Comparison of ENCODE assay signal across 20 cellular contexts in genomic region chr15:101209285-101209821, GRCh38. TPM values are rescaled to one million over a fixed set of nuclear protein-coding genes. Genes with fewer than 3 reads are reported as not detected.
DNase-seq lines count a peak whose midpoint lies in the region; ATAC-seq, FAIRE-seq and TF ChIP-seq lines count a peak whose summit lies in the region.
"Had no signal": no experiment of that assay in that cellular context is flagged by ENCODE, and none has a peak within 500 bp of the region (broad histone marks: within the 10 kb centered on the region; RNA-seq: fewer than 3 reads in every experiment).

No MANE protein-coding gene starts in this region.

- H3K9ac ChIP-seq in SK-N-SH (peak overlapping the region; percentile 2; the same call in 1 of the 2 replicates), GM12878 (ENCODE audit: control insufficient read depth, insufficient read depth, low read length) (no peak overlapping the region), mesenchymal stem cell (ENCODE audit: low read length) (peak overlapping the region; percentile 60)

- no peak; the same call in 1 of the 3 replicates for ATAC-seq in SK-N-SH treated with all-trans-retinoic acid at 6 μM for 48 hours
- ATAC-seq in GM12878 = no peak
- ATAC-seq in HG03025 (IDR thresholded peaks at IDR 0.05; ENCODE audit: low FRiP score, unreplicated experiment) = no peak
- ATAC-seq: left cardiac atrium; stimulated activated naive CD8-positive, alpha-beta T cell treated with anti-CD3 and anti-CD28 coated beads, Interleukin-15, Interleukin-2, amounts not matched to agents 100 U/mL and 50 U/mL, for 24 hours had no signal

- no peaks in the 10 kb centered on the region for H3K27me3 Mint-ChIP-seq in CD14-positive monocyte (ENCODE audit: low read depth in 3 of 3)

- no peak overlapping the region for H3K23ac ChIP-seq in mesenchymal stem cell (ENCODE audit: low read length in 2 of 2)

- H3K79me1 ChIP-seq in mesenchymal stem cell (replicated peaks; ENCODE audit: low read length, poor library complexity, severe bottlenecking) = no peaks in the 10 kb centered on the region

- H3F3A ChIP-seq in SK-N-SH (replicated peaks; ENCODE audit: insufficient read depth) = peaks cover 7% of the 10 kb centered on the region

- H4K8ac ChIP-seq in mesenchymal stem cell (ENCODE audit: low read length) = no peak overlapping the region

- POLR2A ChIA-PET in SK-N-SH (lab: Yijun Ruan, JAX) = no interaction called here
- POLR2A ChIA-PET in GM12878 (lab: Charles Lee) = no interaction called here

- no peak overlapping the region for H2AK5ac ChIP-seq in mesenchymal stem cell (ENCODE audit: low read length, severe bottlenecking)

- no peak overlapping the region for H3K14ac ChIP-seq in mesenchymal stem cell (ENCODE audit: low read length in 2 of 2)

- SMC1A ChIA-PET in GM12878 (lab: Charles Lee; ENCODE audit: uncharacterized antibody, unreplicated experiment) = interaction anchor here (1.0 to 2.4 kb wide), 4 partner anchors 21 to 1874 kb away, joined by 3 to 10 read pairs (median 4); no protein-coding TSS in a partner anchor

- H3K27ac ChIP-seq in SK-N-SH (ENCODE audit: low read depth in 2 of 2, low read length in 1 of 2) (peak overlapping the region in 1 of 2 experiments; percentile 53; a peak in 2 of 4 replicates), GM12878 (ENCODE audit: control insufficient read depth, insufficient read depth) (peak overlapping the region; percentile 55; the same call in 1 of the 2 replicates), mesenchymal stem cell (ENCODE audit: low read length, poor library complexity, severe bottlenecking) (no peak overlapping the region)
- H3K27ac ChIP-seq: SJCRH30 had no signal

- peaks cover 23 to 25% of the 10 kb centered on the region in 2 donors for H3K36me3 Mint-ChIP-seq in CD14-positive monocyte

- intact Hi-C loops in CD14-positive monocyte (cut with micrococcal nuclease) (loop anchor here in 1 of 2 donors (5.0 kb wide), 1 partner anchor 82 kb away; no protein-coding TSS in a partner anchor), GM12878 (cut with micrococcal nuclease; ENCODE audit: unreplicated experiment) (no loop called here)

- H2BK120ac ChIP-seq in mesenchymal stem cell (ENCODE audit: low read depth, low read length) = no peak overlapping the region

- 0 out of 2 replicates have a peak overlapping the region, but pooled peaks have one; percentile 48 for H3K4me2 ChIP-seq in SK-N-SH
- H3K4me2 ChIP-seq in GM12878 (ENCODE audit: control insufficient read depth, insufficient read depth) = peak overlapping the region; percentile 54
- H3K4me2 ChIP-seq in mesenchymal stem cell (ENCODE audit: low read length, poor library complexity, severe bottlenecking) = no peak overlapping the region

- peaks cover 89% of the 10 kb centered on the region for H3K4me1 Mint-ChIP-seq in CD14-positive monocyte

- H4K20me1 ChIP-seq in SK-N-SH (ENCODE audit: insufficient read depth) (peaks cover 76% of the 10 kb centered on the region), GM12878 (ENCODE audit: control insufficient read depth, insufficient read depth) (no peaks in the 10 kb centered on the region)

- H2BK15ac ChIP-seq in mesenchymal stem cell (ENCODE audit: low read depth, poor library complexity, severe bottlenecking) = no peak overlapping the region

- peak overlapping the region; percentile 97 to 100 (median 99) for H3K27ac Mint-ChIP-seq in CD14-positive monocyte

- TF ChIP-seq CTCF in SK-N-SH (IDR thresholded peaks at IDR 0.05) = no peak
- no peak for TF ChIP-seq CTCF in CD14-positive monocyte (IDR thresholded peaks at IDR 0.05)
- no peak for TF ChIP-seq CTCF in GM12878 (IDR thresholded peaks at IDR 0.05 in 2 of 3, conservative IDR thresholded peaks at IDR 0.05 in 1 of 3; ENCODE audit: control insufficient read depth in 2 of 3, extremely low read depth in 1 of 3, insufficient read depth in 1 of 3, low read depth in 3 of 3, low read length in 3 of 3)

- RAD21 ChIA-PET in GM12878 (lab: Charles Lee; ENCODE audit: unreplicated experiment) = interaction anchor here (0.7 to 2.7 kb wide), 3 partner anchors 21 to 51 kb away, joined by 3 to 18 read pairs (median 3); no protein-coding TSS in a partner anchor

- H3K36me3 ChIP-seq in SK-N-SH (replicated peaks in 1 of 2; ENCODE audit: control insufficient read depth in 1 of 2, insufficient read depth in 2 of 2, low read length in 1 of 2) (no peaks in the 10 kb centered on the region), GM12878 (ENCODE audit: control insufficient read depth in 2 of 2, insufficient read depth in 2 of 2, low read length in 1 of 2) (peaks cover 3 to 4% of the 10 kb centered on the region in 2 experiments; a peak in 3 of 4 replicates), mesenchymal stem cell (ENCODE audit: control insufficient read depth in 1 of 2, insufficient read depth in 2 of 2, low read depth in 1 of 2, low read length in 2 of 2) (peaks cover 3 to 9% of the 10 kb centered on the region in 2 experiments)

- peaks cover 25% of the 10 kb centered on the region in 2 experiments for H3K4me1 ChIP-seq in SK-N-SH (ENCODE audit: control insufficient read depth in 1 of 2, insufficient read depth in 2 of 2, low read depth in 1 of 2, low read length in 1 of 2)
- H3K4me1 ChIP-seq in GM12878 (ENCODE audit: control insufficient read depth, insufficient read depth, low read length) = peaks cover 9% of the 10 kb centered on the region; the same call in 1 of the 2 replicates
- peaks cover 5% of the 10 kb centered on the region for H3K4me1 ChIP-seq in mesenchymal stem cell (ENCODE audit: control insufficient read depth, insufficient read depth, low read depth, low read length)

- peaks cover 100% of the 10 kb centered on the region for H3K79me2 ChIP-seq in SK-N-SH (ENCODE audit: insufficient read depth)
- peaks cover 79% of the 10 kb centered on the region for H3K79me2 ChIP-seq in GM12878 (ENCODE audit: control insufficient read depth, insufficient read depth, low read length)

- no peak overlapping the region for H3K4me3 Mint-ChIP-seq in CD14-positive monocyte

- no peak overlapping the region for H4K91ac ChIP-seq in mesenchymal stem cell (ENCODE audit: low read length)

- H2AFZ ChIP-seq in SK-N-SH (ENCODE audit: low read depth) = no peak overlapping the region
- no peak overlapping the region for H2AFZ ChIP-seq in GM12878 (ENCODE audit: control insufficient read depth, low read depth, low read length)
- no peak overlapping the region for H2AFZ ChIP-seq in mesenchymal stem cell (ENCODE audit: low read depth, low read length)

- no peak for FAIRE-seq in GM12878 (lab: Jason Lieb, UNC)
- FAIRE-seq: GM19239, urothelium cell line had no signal

- H3K9me3 Mint-ChIP-seq in CD14-positive monocyte = peaks cover 0 to 6% (median 0%) of the 10 kb centered on the region in 7 donors

- no peak for TF ChIP-seq POLR2A in GM12878 (IDR thresholded peaks at IDR 0.05; ENCODE audit: low read depth, low read length)

- H3K18ac ChIP-seq in mesenchymal stem cell (ENCODE audit: low read depth in 1 of 2, low read length in 2 of 2) = no peak overlapping the region

- no peak overlapping the region for H2BK5ac ChIP-seq in mesenchymal stem cell (ENCODE audit: low read depth, low read length, poor library complexity, severe bottlenecking)

- no peaks in the 10 kb centered on the region for H3K27me3 ChIP-seq in SK-N-SH (ENCODE audit: insufficient read depth)
- no peaks in the 10 kb centered on the region for H3K27me3 ChIP-seq in GM12878 (replicated peaks in 1 of 2; ENCODE audit: control insufficient read depth in 2 of 2, insufficient read depth in 2 of 2, low read length in 1 of 2)
- H3K27me3 ChIP-seq in mesenchymal stem cell (ENCODE audit: control insufficient read depth in 1 of 2, insufficient read depth in 1 of 2, low read length in 2 of 2) = no peaks in the 10 kb centered on the region
- H3K27me3 ChIP-seq: SJCRH30 had no signal

- CTCF ChIA-PET in SK-N-SH (lab: Yijun Ruan, JAX) = interaction anchor here (0.6 kb wide), 1 partner anchor 13 kb away, joined by 3 read pairs; no protein-coding TSS in a partner anchor
- CTCF ChIA-PET in GM12878 (lab: Yijun Ruan, JAX) = interaction anchor here (0.7 to 1.2 kb wide), 3 partner anchors 33 to 49 kb away, joined by 3 to 5 read pairs (median 3); no protein-coding TSS in a partner anchor

- in situ Hi-C loops in GM12878 (cut with MboI) = no loop called here

- H3K4ac ChIP-seq in mesenchymal stem cell (ENCODE audit: low read depth in 1 of 2, low read length in 2 of 2) = no peak overlapping the region

- DNase-seq in SK-N-SH (no peak), CD14-positive monocyte (ENCODE audit: low spot score) (no peak), GM12878 (ENCODE audit: low read depth, low spot score) (no peak), mesenchymal stem cell (peak; percentile 46), NCI-H2196 treated with DMSO at 0.1 percent for 48 hours (lab: John Stamatoyannopoulos, UW; ENCODE audit: unreplicated experiment) (no peak)
- DNase-seq in stimulated activated CD4-positive, alpha-beta T cell treated with anti-CD3 and anti-CD28 coated beads, Interleukin-15, amount 100 ng/mL, for 24 hours = no peak
- DNase-seq: activated CD4-positive, alpha-beta T cell treated with anti-CD3 and anti-CD28 coated beads, Interleukin-2, amount 50 U/mL, for 48 hours; activated effector memory CD4-positive, alpha-beta T cell treated with anti-CD3 and anti-CD28 coated beads, Interleukin-2, amount 50 U/mL, for 16 hours; effector CD8-positive, alpha-beta T cell; hippocampal formation; left cardiac atrium; NCI-H187 treated with DMSO at 0.1 percent for 48 hours; NCI-H510A treated with DMSO at 0.1 percent for 48 hours; SJCRH30; stimulated activated CD4-positive, alpha-beta T cell treated with anti-CD3 and anti-CD28 coated beads, Interleukin-12 subunit alpha, Interleukin-12 subunit beta, amount 100 ng/mL, for 4 hours; stimulated activated naive CD8-positive, alpha-beta T cell treated with anti-CD3 and anti-CD28 coated beads, Interleukin-15, Interleukin-2, amounts not matched to agents 100 U/mL and 50 U/mL, for 24 hours had no signal

- no peaks in the 10 kb centered on the region for H3K9me2 ChIP-seq in SK-N-SH

- no peak for TF ChIP-seq RAD21 in SK-N-SH (IDR thresholded peaks at IDR 0.05; ENCODE audit: low read length)
- TF ChIP-seq RAD21 in GM12878 (IDR thresholded peaks at IDR 0.05; ENCODE audit: insufficient read depth, low read depth, low read length) = no peak

- TF ChIP-seq EP300 in SK-N-SH (IDR thresholded peaks at IDR 0.05; ENCODE audit: borderline replicate concordance in 1 of 2, low read depth in 1 of 2, low read length in 1 of 2) (no peak), GM12878 (IDR thresholded peaks at IDR 0.05; ENCODE audit: borderline replicate concordance in 1 of 2, control insufficient read depth in 1 of 2, low read depth in 2 of 2, low read length in 2 of 2) (no peak)

- 96% methylated on average over 5 of the region's 5 CpGs for WGBS in SK-N-SH (ENCODE audit: low lambda C conversion rate)
- 98% methylated on average over 5 of the region's 5 CpGs for WGBS in GM12878 (ENCODE audit: insufficient coverage, insufficient replicate concordance, low lambda C conversion rate, missing lambda C conversion rate)
- no CpG with 5 or more reads among the region's 5 CpGs for WGBS in mesenchymal stem cell

- H3K4me3 ChIP-seq in SK-N-SH (ENCODE audit: low read depth in 2 of 2, low read length in 1 of 2) (no peak overlapping the region), GM12878 (no peak overlapping the region), mesenchymal stem cell (ENCODE audit: insufficient read depth in 1 of 2, low read depth in 1 of 2, low read length in 2 of 2) (no peak overlapping the region)
- H3K4me3 ChIP-seq: SJCRH30 had no signal

- H2BK12ac ChIP-seq in mesenchymal stem cell (ENCODE audit: low read length in 2 of 2) = no peak overlapping the region

- H3K9me3 ChIP-seq in SK-N-SH (no peaks in the 10 kb centered on the region), GM12878 (replicated peaks; ENCODE audit: control insufficient read depth, insufficient read depth, low read length) (no peaks in the 10 kb centered on the region; the same call in 2 of the 3 replicates), mesenchymal stem cell (ENCODE audit: control insufficient read depth, low read length) (no peaks in the 10 kb centered on the region)
- H3K9me3 ChIP-seq: SJCRH30 had no signal

- no TSS peak for BruUV-seq in GM12878 (replicated peaks; lab: Mats Ljungman, UMichigan)

RNA-seq across cellular contexts. Expression of gene CHSY1, which starts 42.5 kb away (rescaled TPM):
- 15.7 and 17.4 TPM in 2 replicates for polyA plus RNA-seq in SK-N-SH (2012; rRNA removed)
- 21.1 and 21.5 TPM in 2 replicates for polyA plus RNA-seq in SK-N-SH (2012; cell fraction: cytosol; rRNA removed)
- 6.0 and 10.5 TPM in 2 replicates for polyA plus RNA-seq in SK-N-SH (2012; cell fraction: nucleus; rRNA removed)
- 1 to 10 TPM; 2.7 to 3.0 TPM for polyA plus RNA-seq in CD14-positive monocyte
- total RNA-seq in GM12878 (2013; cell fraction: nucleolus; rRNA removed) = 82.5 and 96.0 TPM in 2 replicates
- total RNA-seq in GM12878 (2014; rRNA removed) = 9.8 and 11.1 TPM in 2 replicates
- total RNA-seq in GM12878 (2014; rRNA removed; fragmentation: Illumina TruSeq; extraction: Trizol) = 14.2 and 14.7 TPM in 2 replicates
- total RNA-seq in GM12878 (2021) = 17.5 and 17.8 TPM in 2 replicates
- polyA plus RNA-seq in GM12878 (2011; ENCODE audit: low read depth) = 7.5 TPM
- polyA plus RNA-seq in GM12878 (2011; rRNA removed) = 31.2 and 41.1 TPM in 2 replicates
- 17.9 and 23.9 TPM in 2 replicates for polyA plus RNA-seq in GM12878 (2011; cell fraction: cytosol; rRNA removed)
- polyA plus RNA-seq in GM12878 (2011; cell fraction: nucleus; rRNA removed) = 19.2 and 19.8 TPM in 2 replicates
- polyA plus RNA-seq in GM12878 (2012) = 7.4 and 12.5 TPM in 2 replicates
- polyA plus RNA-seq in GM12878 (2014; fragmentation: Illumina TruSeq; extraction: Trizol) = 16.1 and 18.9 TPM in 2 replicates
- polyA plus RNA-seq in GM12878 (2014; fragmentation: Nextera tagmentation; extraction: Ambion mirVana) = 10 to 100 TPM in 1 of 2 experiments, 1 to 10 TPM in 1; 5.1 to 10.0 TPM
- 10.8 and 11.0 TPM in 2 replicates for polyA plus RNA-seq in GM12878 (2014; rRNA removed)
- polyA plus RNA-seq in GM12878 (2016; fragmentation: Nextera tagmentation; extraction: Ambion mirVana) = 1 to 10 TPM; 1.4 to 1.8 TPM
- 36.3 and 39.7 TPM in 2 replicates for polyA minus RNA-seq in GM12878 (2011; rRNA and poly(A)+ RNA removed)
- 14.3 and 16.0 TPM in 2 replicates for polyA minus RNA-seq in GM12878 (2011; cell fraction: cytosol; rRNA and poly(A)+ RNA removed)
- 13.2 and 20.8 TPM in 2 replicates for polyA minus RNA-seq in GM12878 (2011; cell fraction: nucleus; rRNA and poly(A)+ RNA removed)
- 30.7 TPM for polyA plus RNA-seq in mesenchymal stem cell (2013, experiment 1 of 2)
- polyA plus RNA-seq in mesenchymal stem cell (2013, experiment 2 of 2) = 32.2 TPM
